ENCODE assay signal across 8 cellular contexts in the genomic region with DNA sequence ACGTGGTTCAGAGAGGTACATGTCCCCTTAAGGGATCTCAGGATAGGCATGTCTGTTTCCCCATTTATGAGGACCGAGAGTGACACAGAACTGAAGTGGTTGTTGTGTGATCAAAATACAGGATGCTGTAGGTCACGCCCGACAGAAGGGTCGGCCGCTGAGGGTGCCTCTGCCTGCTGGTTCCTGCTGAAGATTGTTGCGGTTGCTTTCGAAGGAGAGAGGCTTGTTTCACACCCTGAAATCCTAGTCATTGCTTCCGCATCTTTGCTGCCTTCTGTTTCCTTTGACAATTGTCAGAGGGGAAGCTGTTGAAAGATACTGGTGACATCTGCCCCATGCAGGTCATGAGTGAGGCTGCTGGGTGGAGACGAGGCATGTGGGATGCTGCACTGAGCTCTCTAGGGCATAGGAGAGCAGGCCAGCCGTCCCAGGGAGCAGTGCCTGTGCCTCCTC. TPM values are rescaled to one million over a fixed set of nuclear protein-coding genes. Genes with fewer than 3 reads are reported as not detected.
DNase-seq lines count a peak whose midpoint lies in the region; ATAC-seq and TF ChIP-seq lines count a peak whose summit lies in the region.

No MANE protein-coding gene starts in this region.

- H3K27ac ChIP-seq in caudate nucleus (ENCODE audit: low read depth, low read length) (peak overlapping the region; percentile 28), neural progenitor cell (no peak overlapping the region)

- peaks cover 29% of the 10 kb centered on the region for H3K79me2 ChIP-seq in neural progenitor cell (ENCODE audit: low read depth)

- H3K36me3 ChIP-seq in neural progenitor cell: no peaks in the 10 kb centered on the region

- H3K27ac Mint-ChIP-seq in CD14-positive monocyte (peak overlapping the region; percentile 99 to 100 (median 100)), neural progenitor cell (no peak overlapping the region), mesothelial cell of epicardium (no peak overlapping the region)
- peak overlapping the region; percentile 98 for H3K27ac Mint-ChIP-seq in T-helper 1 cell treated with Interleukin-12 subunit alpha and Interleukin-12 subunit beta and Interleukin-4 antibody, amounts not matched to agents 30 μg/mL and 1 μg/mL, for 36 hours

- H3K4me3 Mint-ChIP-seq in CD14-positive monocyte: peak overlapping the region; percentile 87 to 95
- H3K4me3 Mint-ChIP-seq in T-helper 1 cell treated with Interleukin-12 subunit alpha and Interleukin-12 subunit beta and Interleukin-4 antibody, amounts not matched to agents 30 μg/mL and 1 μg/mL, for 36 hours: peak overlapping the region; percentile 81
- H3K4me3 Mint-ChIP-seq in neural progenitor cell: no peak overlapping the region
- no peak overlapping the region for H3K4me3 Mint-ChIP-seq in mesothelial cell of epicardium

- no peak overlapping the region for H3K9ac ChIP-seq in neural progenitor cell

- ATAC-seq in HG02610 (IDR thresholded peaks at IDR 0.05; ENCODE audit: unreplicated experiment): peak; percentile 44

- H3K9me3 ChIP-seq in neural progenitor cell (ENCODE audit: low read depth): no peaks in the 10 kb centered on the region

- peaks cover 0 to 4% (median 2%) of the 10 kb centered on the region in 3 donors for H3K27me3 Mint-ChIP-seq in CD14-positive monocyte (ENCODE audit: low read depth in 3 of 3)
- H3K27me3 Mint-ChIP-seq in T-helper 1 cell treated with Interleukin-12 subunit alpha and Interleukin-12 subunit beta and Interleukin-4 antibody, amounts not matched to agents 30 μg/mL and 1 μg/mL, for 36 hours (ENCODE audit: low read depth): no peaks in the 10 kb centered on the region
- H3K27me3 Mint-ChIP-seq in neural progenitor cell (ENCODE audit: insufficient read depth, low read depth): peaks cover 12% of the 10 kb centered on the region
- H3K27me3 Mint-ChIP-seq in mesothelial cell of epicardium (ENCODE audit: low read depth): no peaks in the 10 kb centered on the region

- H4K20me1 ChIP-seq in neural progenitor cell (ENCODE audit: low read depth): peaks cover 9% of the 10 kb centered on the region

- no peaks in the 10 kb centered on the region for H3K27me3 ChIP-seq in neural progenitor cell

- TF ChIP-seq CTCF in CD14-positive monocyte (IDR thresholded peaks at IDR 0.05) (no peak), neural progenitor cell (IDR thresholded peaks at IDR 0.05) (no peak), mesothelial cell of epicardium (IDR thresholded peaks at IDR 0.05; ENCODE audit: unreplicated experiment) (no peak)

- H3K4me1 ChIP-seq in neural progenitor cell: peaks cover 11% of the 10 kb centered on the region

- H3K4me1 Mint-ChIP-seq in CD14-positive monocyte (peaks cover 91% of the 10 kb centered on the region), neural progenitor cell (peaks cover 17% of the 10 kb centered on the region), mesothelial cell of epicardium (peaks cover 26% of the 10 kb centered on the region)
- peaks cover 70% of the 10 kb centered on the region for H3K4me1 Mint-ChIP-seq in T-helper 1 cell treated with Interleukin-12 subunit alpha and Interleukin-12 subunit beta and Interleukin-4 antibody, amounts not matched to agents 30 μg/mL and 1 μg/mL, for 36 hours (ENCODE audit: low read depth)

- H3K9me3 Mint-ChIP-seq in CD14-positive monocyte (no peaks in the 10 kb centered on the region), neural progenitor cell (no peaks in the 10 kb centered on the region), mesothelial cell of epicardium (no peaks in the 10 kb centered on the region)
- H3K9me3 Mint-ChIP-seq in T-helper 1 cell treated with Interleukin-12 subunit alpha and Interleukin-12 subunit beta and Interleukin-4 antibody, amounts not matched to agents 30 μg/mL and 1 μg/mL, for 36 hours: no peaks in the 10 kb centered on the region

- H3K36me3 Mint-ChIP-seq in CD14-positive monocyte (peaks cover 56 to 57% of the 10 kb centered on the region in 2 donors), neural progenitor cell (peaks cover 5% of the 10 kb centered on the region), mesothelial cell of epicardium (no peaks in the 10 kb centered on the region)
- H3K36me3 Mint-ChIP-seq in T-helper 1 cell treated with Interleukin-12 subunit alpha and Interleukin-12 subunit beta and Interleukin-4 antibody, amounts not matched to agents 30 μg/mL and 1 μg/mL, for 36 hours (ENCODE audit: low read depth): peaks cover 20% of the 10 kb centered on the region

- no peak overlapping the region for H2AFZ ChIP-seq in neural progenitor cell (replicated peaks)

- no peak overlapping the region for H3K4me3 ChIP-seq in neural progenitor cell

- peak; percentile 95 for DNase-seq in CD14-positive monocyte (ENCODE audit: low spot score)
- peak in 7 of 61 donors; percentile 14 to 58 (median 30) for DNase-seq in caudate nucleus (lab: John Stamatoyannopoulos, UW)
- peak; percentile 73 for DNase-seq in stimulated activated CD4-positive, alpha-beta T cell treated with anti-CD3 and anti-CD28 coated beads, Interleukin-15, amount 100 ng/mL, for 24 hours
- no peak for DNase-seq in NCI-H748 (lab: John Stamatoyannopoulos, UW; ENCODE audit: unreplicated experiment)
- DNase-seq in neural progenitor cell (ENCODE audit: low spot score): no peak
- DNase-seq in mesothelial cell of epicardium (ENCODE audit: low spot score in 2 of 2, unreplicated experiment in 2 of 2): no peak

- intact Hi-C loops in CD14-positive monocyte (cut with micrococcal nuclease): loop anchor here (2.0 kb wide), 1 partner anchor 31 kb away; a partner anchor contains a TSS

- peaks cover 12% of the 10 kb centered on the region for H3F3A ChIP-seq in neural progenitor cell (ENCODE audit: low read depth)

- no peak overlapping the region for H3K4me2 ChIP-seq in neural progenitor cell

RNA-seq across cellular contexts. Expression of a gene that starts 3.8 kb away (rescaled TPM):
- 1 to 10 TPM; 7.1 to 7.8 TPM for polyA plus RNA-seq in CD14-positive monocyte
- total RNA-seq in neural progenitor cell (ENCODE audit: low replicate concordance) (68.9 and 75.3 TPM in 2 replicates), mesothelial cell of epicardium (78.2 to 83.7 TPM (median 83.1 TPM) in 3 replicates)

RNA-seq across cellular contexts. Expression of a gene that starts 31.5 kb away (rescaled TPM):
- 100 to 1,000 TPM; 131 to 149 TPM for polyA plus RNA-seq in CD14-positive monocyte
- total RNA-seq in neural progenitor cell (ENCODE audit: low replicate concordance) (27.1 and 63.8 TPM in 2 replicates), mesothelial cell of epicardium (34.4 to 36.2 TPM (median 34.8 TPM) in 3 replicates)

RNA-seq across cellular contexts. Expression of a gene that starts 42.9 kb away (rescaled TPM):
- 10 to 100 TPM; 26.8 to 40.9 TPM for polyA plus RNA-seq in CD14-positive monocyte
- 1.5 and 4.3 TPM in 2 replicates for total RNA-seq in neural progenitor cell (ENCODE audit: low replicate concordance)
- 0.16 to 0.38 TPM (median 0.24 TPM) in 3 replicates for total RNA-seq in mesothelial cell of epicardium

Comparison
In these comparisons a context has a peak if more than half of its experiments do, and no peak if none do; other contexts are left out.
1. DNase-seq: peak in CD14-positive monocyte (single experiment) and stimulated activated CD4-positive, alpha-beta T cell treated with anti-CD3 and anti-CD28 coated beads, Interleukin-15, amount 100 ng/mL, for 24 hours (single experiment); none in NCI-H748 (single experiment), neural progenitor cell (single experiment) and mesothelial cell of epicardium (0 of 2).
2. H3K27ac Mint-ChIP-seq: peak in CD14-positive monocyte (7 of 7) and T-helper 1 cell treated with Interleukin-12 subunit alpha and Interleukin-12 subunit beta and Interleukin-4 antibody, amounts not matched to agents 30 μg/mL and 1 μg/mL, for 36 hours (single experiment); none in neural progenitor cell (single experiment) and mesothelial cell of epicardium (single experiment).
3. H3K4me3 Mint-ChIP-seq: peak in CD14-positive monocyte (2 of 2) and T-helper 1 cell treated with Interleukin-12 subunit alpha and Interleukin-12 subunit beta and Interleukin-4 antibody, amounts not matched to agents 30 μg/mL and 1 μg/mL, for 36 hours (single experiment); none in neural progenitor cell (single experiment) and mesothelial cell of epicardium (single experiment).